8 cellular contexts compared by ENCODE assay signal in the genomic region with DNA sequence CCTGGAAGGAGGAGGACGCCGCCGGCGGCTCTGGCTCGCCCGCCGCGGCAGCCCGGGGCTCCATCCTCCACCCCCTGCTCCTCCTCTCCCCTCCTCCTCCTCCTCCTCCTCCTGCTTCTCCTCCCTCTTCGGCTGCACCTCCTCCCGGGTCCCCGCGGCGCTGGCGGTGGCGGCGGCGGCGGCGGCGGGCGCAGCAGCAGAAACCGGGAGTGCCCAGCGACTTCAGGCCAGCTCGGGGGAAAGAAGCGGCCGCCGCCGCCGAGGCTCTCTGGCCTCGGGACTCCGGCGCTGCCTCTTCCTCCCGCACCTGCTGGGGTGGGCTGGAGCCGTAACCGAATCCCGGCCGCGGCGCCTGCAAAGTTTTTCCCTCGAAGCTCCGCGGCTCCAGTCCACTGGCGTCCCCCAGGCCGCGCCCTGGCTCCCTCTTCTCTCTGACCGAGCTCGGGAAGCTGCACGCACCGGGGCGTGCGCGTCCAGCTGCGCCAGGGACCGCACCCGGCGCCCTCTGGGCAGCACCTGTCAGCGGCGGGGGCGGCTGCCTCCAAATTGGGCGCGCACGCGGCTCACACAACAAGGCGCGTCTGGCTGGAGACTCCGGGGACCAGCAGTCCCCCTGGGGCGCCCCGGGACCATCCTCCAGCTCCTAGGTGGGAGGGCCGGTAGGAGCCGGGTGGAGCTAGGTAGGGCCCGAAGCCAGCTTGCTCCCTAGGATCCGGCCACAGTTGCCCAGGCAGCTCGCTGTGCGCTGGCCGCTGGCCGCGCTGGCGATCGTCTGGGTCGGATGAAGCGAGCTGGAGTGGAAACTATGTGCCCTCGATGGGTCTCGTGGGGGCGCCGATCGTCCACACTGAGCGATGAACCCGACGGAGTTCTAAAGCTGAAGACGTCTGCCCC. TPM values are rescaled to one million over a fixed set of nuclear protein-coding genes. Genes with fewer than 3 reads are reported as not detected.
A peak's percentile ranks its signal among the peaks of the same experiment; 100 is the strongest.
DNase-seq lines count a peak whose midpoint lies in the region; ATAC-seq, FAIRE-seq and TF ChIP-seq lines count a peak whose summit lies in the region.

Gene MCTP1, minus strand, starts transcription at position 583 of the 894 bp plus-strand sequence.

- TF ChIP-seq CTCF in endothelial cell of umbilical vein (IDR thresholded peaks at IDR 0.05; ENCODE audit: extremely low read depth in 1 of 2, insufficient read depth in 1 of 2, low read depth in 1 of 2, low read length in 2 of 2): no peak
- TF ChIP-seq CTCF in upper lobe of right lung (IDR thresholded peaks at IDR 0.05): no peak

- no peaks in the 10 kb centered on the region for H3K36me3 ChIP-seq in CD4-positive, alpha-beta memory T cell (ENCODE audit: insufficient read depth, low read length)
- H3K36me3 ChIP-seq in HUES48 (ENCODE audit: control insufficient read depth, insufficient read depth, low read length) (no peaks in the 10 kb centered on the region), endothelial cell of umbilical vein (ENCODE audit: control insufficient read depth in 2 of 2, extremely low read depth in 1 of 2, insufficient read depth in 2 of 2, low read length in 2 of 2) (no peaks in the 10 kb centered on the region), upper lobe of right lung (no peaks in the 10 kb centered on the region)

- H3K9me3 ChIP-seq in CD4-positive, alpha-beta memory T cell (ENCODE audit: control insufficient read depth in 1 of 2, low read length in 2 of 2): no peaks in the 10 kb centered on the region
- H3K9me3 ChIP-seq in HUES48 (ENCODE audit: control insufficient read depth, insufficient read depth, low read length) (no peaks in the 10 kb centered on the region), endothelial cell of umbilical vein (replicated peaks; ENCODE audit: control insufficient read depth, insufficient read depth, low read length) (no peaks in the 10 kb centered on the region), mononuclear cell (ENCODE audit: low read depth, low read length) (no peaks in the 10 kb centered on the region), upper lobe of right lung (no peaks in the 10 kb centered on the region)

- DNase-seq in CD4-positive, alpha-beta memory T cell: no peak
- DNase-seq in T1000 (lab: John Stamatoyannopoulos, UW) (peak; percentile 48), endothelial cell of umbilical vein (ENCODE audit: low read depth, low spot score) (peak; percentile 21), upper lobe of right lung (peak; percentile 70), NOMO-1 treated with DMSO at 0.1 percent for 48 hours (lab: John Stamatoyannopoulos, UW; ENCODE audit: unreplicated experiment) (no peak)

- H3K4me1 ChIP-seq in CD4-positive, alpha-beta memory T cell (ENCODE audit: insufficient read depth, low read length): peaks cover 12% of the 10 kb centered on the region
- peaks cover 41% of the 10 kb centered on the region for H3K4me1 ChIP-seq in HUES48 (ENCODE audit: control insufficient read depth, insufficient read depth, low read length)
- peaks cover 14% of the 10 kb centered on the region for H3K4me1 ChIP-seq in endothelial cell of umbilical vein (ENCODE audit: control insufficient read depth, extremely low read depth, insufficient read depth, low read length)
- peaks cover 22% of the 10 kb centered on the region for H3K4me1 ChIP-seq in mononuclear cell (ENCODE audit: insufficient read depth, low read length)
- H3K4me1 ChIP-seq in upper lobe of right lung: peaks cover 15% of the 10 kb centered on the region

- dilution Hi-C loops in endothelial cell of umbilical vein (cut with MboI; ENCODE audit: extremely low pct_ligation_motif_present, low sequenced_read_pairs): no loop called here

- FAIRE-seq in endothelial cell of umbilical vein (lab: Jason Lieb, UNC): no peak

- peaks cover 20% of the 10 kb centered on the region for H3K27me3 ChIP-seq in CD4-positive, alpha-beta memory T cell (ENCODE audit: insufficient read depth, low read length)
- peaks cover 35% of the 10 kb centered on the region for H3K27me3 ChIP-seq in HUES48 (ENCODE audit: control insufficient read depth, insufficient read depth, low read length)
- peaks cover 53 to 73% of the 10 kb centered on the region in 2 experiments for H3K27me3 ChIP-seq in endothelial cell of umbilical vein (ENCODE audit: control insufficient read depth in 2 of 2, insufficient read depth in 2 of 2, low read length in 2 of 2)
- H3K27me3 ChIP-seq in mononuclear cell (ENCODE audit: insufficient read depth, low read length): peaks cover 73% of the 10 kb centered on the region
- H3K27me3 ChIP-seq in upper lobe of right lung: peaks cover 55% of the 10 kb centered on the region

- peaks cover 3 to 15% (median 11%) of the 10 kb centered on the region in 4 donors for H3K4me1 Mint-ChIP-seq in CD4-positive, alpha-beta memory T cell

- no peak for TF ChIP-seq POLR2A in endothelial cell of umbilical vein (IDR thresholded peaks at IDR 0.05; ENCODE audit: low read depth, low read length)

- H3K27me3 Mint-ChIP-seq in CD4-positive, alpha-beta memory T cell: peaks cover 30 to 44% of the 10 kb centered on the region in 2 donors

- peak within 1 kb of the TSS; percentile 91 for H2AFZ ChIP-seq in endothelial cell of umbilical vein (ENCODE audit: low read depth, low read length)

- H3K36me3 Mint-ChIP-seq in CD4-positive, alpha-beta memory T cell: no peaks in the 10 kb centered on the region

- H3K79me2 ChIP-seq in endothelial cell of umbilical vein (ENCODE audit: control insufficient read depth, insufficient read depth, low read length): no peaks in the 10 kb centered on the region

- peak; percentile 41 for ATAC-seq in GM19395 (IDR thresholded peaks at IDR 0.05; ENCODE audit: unreplicated experiment)
- peak; percentile 68 for ATAC-seq in upper lobe of right lung

- CTCF ChIA-PET in CD4-positive, alpha-beta memory T cell (lab: Charles Lee; ENCODE audit: partially characterized antibody): no interaction called here
- CTCF ChIA-PET in endothelial cell of umbilical vein (lab: Charles Lee): interaction anchor here (0.7 to 4.6 kb wide), 17 partner anchors 9 to 563 kb away, joined by 3 to 49 read pairs (median 3); partner anchors contain the start of gene FAM81B

- H3K27ac Mint-ChIP-seq in CD4-positive, alpha-beta memory T cell: no peak within 1 kb of the TSS

- H3K9me3 Mint-ChIP-seq in CD4-positive, alpha-beta memory T cell: peaks cover 0 to 5% (median 2%) of the 10 kb centered on the region in 8 donors

- H3K4me3 ChIP-seq in CD4-positive, alpha-beta memory T cell (ENCODE audit: low read length in 2 of 2): no peak within 1 kb of the TSS
- H3K4me3 ChIP-seq in HUES48 (ENCODE audit: low read depth, low read length) (peak within 1 kb of the TSS; percentile 85), endothelial cell of umbilical vein (replicated peaks in 1 of 3; ENCODE audit: insufficient read depth in 1 of 3, low read depth in 1 of 3, low read length in 3 of 3) (peak within 1 kb of the TSS; percentile 27 to 55 (median 47)), mononuclear cell (ENCODE audit: low read length) (peak within 1 kb of the TSS; percentile 36), upper lobe of right lung (peak within 1 kb of the TSS; percentile 58)

- H3K4me2 ChIP-seq in endothelial cell of umbilical vein (ENCODE audit: insufficient read depth, low read length): peak within 1 kb of the TSS; percentile 78

- BruUV-seq in endothelial cell of umbilical vein (replicated peaks; lab: Mats Ljungman, UMichigan): no TSS peak

- H3K9ac ChIP-seq in HUES48 (ENCODE audit: low read depth, low read length) (peak within 1 kb of the TSS; percentile 38; the same call in 1 of the 2 replicates), endothelial cell of umbilical vein (replicated peaks; ENCODE audit: extremely low read depth, insufficient read depth, low read length) (no peak within 1 kb of the TSS)

- no peaks in the 10 kb centered on the region for H3K9me1 ChIP-seq in endothelial cell of umbilical vein (replicated peaks; ENCODE audit: control insufficient read depth, extremely low read depth, insufficient read depth, low read length)

- H3K4me3 Mint-ChIP-seq in CD4-positive, alpha-beta memory T cell: peak within 1 kb of the TSS; percentile 35 to 84 (median 72)

- no peak within 1 kb of the TSS for H3K27ac ChIP-seq in CD4-positive, alpha-beta memory T cell (ENCODE audit: low read depth, low read length)
- H3K27ac ChIP-seq in HUES48 (ENCODE audit: low read depth, low read length) (peak within 1 kb of the TSS; percentile 34), endothelial cell of umbilical vein (ENCODE audit: insufficient read depth, low read depth, low read length) (no peak within 1 kb of the TSS), upper lobe of right lung (no peak within 1 kb of the TSS)

- intact Hi-C loops in CD4-positive, alpha-beta memory T cell (cut with micrococcal nuclease): no loop called here
- intact Hi-C loops in endothelial cell of umbilical vein (cut with micrococcal nuclease): loop anchor here (1.0 to 5.0 kb wide), 2 partner anchors 108 to 563 kb away; partner anchors contain the start of gene FAM81B
- intact Hi-C loops in upper lobe of right lung (cut with DNase I): no loop called here

- POLR2A ChIA-PET in CD4-positive, alpha-beta memory T cell (lab: Charles Lee; ENCODE audit: partially characterized antibody): no interaction called here
- POLR2A ChIA-PET in endothelial cell of umbilical vein (lab: Charles Lee): no interaction called here

- no peaks in the 10 kb centered on the region for H4K20me1 ChIP-seq in endothelial cell of umbilical vein (replicated peaks; ENCODE audit: control insufficient read depth, extremely low read depth, insufficient read depth, low read length)

TF ChIP-seq in endothelial cell of umbilical vein, 7 proteins besides CTCF, POLR2A, EP300 and RAD21:
- peak; percentile 74 for TF ChIP-seq EZH2 (IDR thresholded peaks at IDR 0.05; ENCODE audit: borderline replicate concordance, low read depth, low read length, severe bottlenecking)
- no peak for TF ChIP-seq JUN (IDR thresholded peaks at IDR 0.05; ENCODE audit: borderline replicate concordance, insufficient read depth, insufficient read length, low read depth)
TF ChIP-seq in endothelial cell of umbilical vein: peak in this region for 1.

RNA-seq across cellular contexts. Expression of gene MCTP1, which starts in this region (rescaled TPM):
- under 1 TPM in 1 of 2 experiments, not detected in 1; 0.39 TPM for total RNA-seq in CD4-positive, alpha-beta memory T cell
- under 1 TPM; 0.31 to 0.42 TPM for polyA plus RNA-seq in CD4-positive, alpha-beta memory T cell
- total RNA-seq in endothelial cell of umbilical vein: 203 and 307 TPM in 2 replicates
- polyA plus RNA-seq in endothelial cell of umbilical vein: 59.4 and 79.3 TPM in 2 replicates
- polyA plus RNA-seq in endothelial cell of umbilical vein (2011; cell fraction: cytosol; rRNA removed): 56.9 and 87.9 TPM in 2 replicates
- 266 and 328 TPM in 2 replicates for polyA plus RNA-seq in endothelial cell of umbilical vein (2011; cell fraction: nucleus; rRNA removed)
- 404 and 549 TPM in 2 replicates for polyA plus RNA-seq in endothelial cell of umbilical vein (2012)
- polyA minus RNA-seq in endothelial cell of umbilical vein: 379 and 381 TPM in 2 replicates
- polyA minus RNA-seq in endothelial cell of umbilical vein (2011; cell fraction: cytosol; rRNA and poly(A)+ RNA removed): 4.9 TPM
- 1,520 and 1,656 TPM in 2 replicates for polyA minus RNA-seq in endothelial cell of umbilical vein (2011; cell fraction: nucleus; rRNA and poly(A)+ RNA removed)
- total RNA-seq in mononuclear cell: 33.6 TPM
- total RNA-seq in upper lobe of right lung: 40.7 TPM

Comparison
In these comparisons a context has a peak if more than half of its experiments do, and no peak if none do; other contexts are left out.
1. RNA of gene MCTP1 (total RNA-seq): 203 to 307 TPM in endothelial cell of umbilical vein, 40.7 TPM in upper lobe of right lung (single experiment) and 33.6 TPM in mononuclear cell (single experiment); 0.39 TPM in CD4-positive, alpha-beta memory T cell; every median in the first group is over 10 times any median in the second.
2. RNA of gene MCTP1 (polyA plus RNA-seq): 56.9 to 549 TPM in endothelial cell of umbilical vein; 0.31 to 0.42 TPM in CD4-positive, alpha-beta memory T cell; every median in the first group is over 10 times any median in the second.
3. DNase-seq: peak in T1000 (single experiment), endothelial cell of umbilical vein (single experiment) and upper lobe of right lung (single experiment); none in CD4-positive, alpha-beta memory T cell (0 of 5) and NOMO-1 treated with DMSO at 0.1 percent for 48 hours (single experiment).
4. H3K4me3 ChIP-seq: peak in HUES48 (single experiment), endothelial cell of umbilical vein (3 of 3), mononuclear cell (single experiment) and upper lobe of right lung (single experiment); none in CD4-positive, alpha-beta memory T cell (0 of 2).